ENCODE assay signal across 8 cellular contexts in genomic region chr3:49673131-49673714, GRCh38. TPM values are rescaled to one million over a fixed set of nuclear protein-coding genes. Genes with fewer than 3 reads are reported as not detected.
DNase-seq lines count a peak whose midpoint lies in the region; ATAC-seq and TF ChIP-seq lines count a peak whose summit lies in the region.

No MANE protein-coding gene starts in this region.

- peaks cover 0 to 2% of the 10 kb centered on the region in 2 donors for H3K27me3 Mint-ChIP-seq in natural killer cell treated with Interleukin-12 subunit alpha and Interleukin-12 subunit beta and Interleukin-15 and Interleukin-18, amount 100 ng/mL, for 72 hours

- no peak for ATAC-seq in natural killer cell treated with Interleukin-12 subunit alpha and Interleukin-12 subunit beta and Interleukin-15 and Interleukin-18, amount 100 ng/mL, for 72 hours
- ATAC-seq in GM18873 (IDR thresholded peaks at IDR 0.05; ENCODE audit: low FRiP score, unreplicated experiment): no peak

- no peaks in the 10 kb centered on the region for H3K9me3 Mint-ChIP-seq in natural killer cell treated with Interleukin-12 subunit alpha and Interleukin-12 subunit beta and Interleukin-15 and Interleukin-18, amount 100 ng/mL, for 72 hours

- peaks cover 21 to 31% of the 10 kb centered on the region in 2 donors for H3K4me1 Mint-ChIP-seq in natural killer cell treated with Interleukin-12 subunit alpha and Interleukin-12 subunit beta and Interleukin-15 and Interleukin-18, amount 100 ng/mL, for 72 hours (ENCODE audit: low read depth in 2 of 2)

- peak overlapping the region; percentile 91 to 94 for H3K27ac Mint-ChIP-seq in natural killer cell treated with Interleukin-12 subunit alpha and Interleukin-12 subunit beta and Interleukin-15 and Interleukin-18, amount 100 ng/mL, for 72 hours

- peak overlapping the region; percentile 87 for H3K4me3 Mint-ChIP-seq in natural killer cell treated with Interleukin-12 subunit alpha and Interleukin-12 subunit beta and Interleukin-15 and Interleukin-18, amount 100 ng/mL, for 72 hours

- no peak for TF ChIP-seq CTCF in GM12875 (IDR thresholded peaks at IDR 0.05; ENCODE audit: borderline replicate concordance, insufficient read depth, low read depth, low read length)

- H3K4me3 ChIP-seq in GM12875 (ENCODE audit: low read depth, low read length) (peak overlapping the region; percentile 83), MG63 (peak overlapping the region; percentile 77)

- no peaks in the 10 kb centered on the region for H3K36me3 ChIP-seq in MG63

- peaks cover 2% of the 10 kb centered on the region for H3K36me3 Mint-ChIP-seq in natural killer cell treated with Interleukin-12 subunit alpha and Interleukin-12 subunit beta and Interleukin-15 and Interleukin-18, amount 100 ng/mL, for 72 hours

- no peak for DNase-seq in MG63
- DNase-seq in dermis microvascular lymphatic vessel endothelial cell (ENCODE audit: low read depth in 2 of 2): peak; percentile 7 to 19
- no peak for DNase-seq in natural killer cell treated with Interleukin-12 subunit alpha and Interleukin-12 subunit beta and Interleukin-15 and Interleukin-18, amount 100 ng/mL, for 72 hours (ENCODE audit: low spot score)
- no peak for DNase-seq in GM19238 (ENCODE audit: insufficient read length, low spot score)
- DNase-seq in stimulated activated naive CD4-positive, alpha-beta T cell (lab: John Stamatoyannopoulos, UW): no peak
- no peak for DNase-seq in NCI-H1417 (lab: John Stamatoyannopoulos, UW)

- H3K27me3 ChIP-seq in MG63: no peaks in the 10 kb centered on the region

- H3K9me3 ChIP-seq in MG63: no peaks in the 10 kb centered on the region

RNA-seq across cellular contexts. Expression of gene APEH, which starts 0.9 kb away (rescaled TPM):
- total RNA-seq in MG63 (2014; rRNA removed; shearing (Covaris generic); ENCODE audit: low replicate concordance): 53.9 and 87.5 TPM in 2 replicates
- 108 and 118 TPM in 2 replicates for total RNA-seq in dermis microvascular lymphatic vessel endothelial cell
- 100 to 1,000 TPM; 134 to 235 TPM for total RNA-seq in natural killer cell treated with Interleukin-12 subunit alpha and Interleukin-12 subunit beta and Interleukin-15 and Interleukin-18, amount 100 ng/mL, for 72 hours

RNA-seq across cellular contexts. Expression of gene MST1, which starts 16.1 kb away (rescaled TPM):
- total RNA-seq in MG63 (2014; rRNA removed; shearing (Covaris generic); ENCODE audit: low replicate concordance): 0.33 TPM in 1 of 2 replicates, not detected in the other
- total RNA-seq in dermis microvascular lymphatic vessel endothelial cell: 1.8 and 2.1 TPM in 2 replicates
- 1 to 10 TPM; 4.2 to 6.8 TPM for total RNA-seq in natural killer cell treated with Interleukin-12 subunit alpha and Interleukin-12 subunit beta and Interleukin-15 and Interleukin-18, amount 100 ng/mL, for 72 hours

RNA-seq across cellular contexts. Expression of gene RNF123, which starts 16.1 kb away (rescaled TPM):
- total RNA-seq in MG63 (2014; rRNA removed; shearing (Covaris generic); ENCODE audit: low replicate concordance): 8.5 TPM in 2 replicates
- 18.4 and 28.6 TPM in 2 replicates for total RNA-seq in dermis microvascular lymphatic vessel endothelial cell
- total RNA-seq in natural killer cell treated with Interleukin-12 subunit alpha and Interleukin-12 subunit beta and Interleukin-15 and Interleukin-18, amount 100 ng/mL, for 72 hours: 10 to 100 TPM; 45.6 to 67.9 TPM

RNA-seq across cellular contexts. Expression of gene AMIGO3, which starts 46.3 kb away (rescaled TPM):
- total RNA-seq in MG63 (2014; rRNA removed; shearing (Covaris generic); ENCODE audit: low replicate concordance): 2.1 TPM in 1 of 2 replicates, not detected in the other
- total RNA-seq in dermis microvascular lymphatic vessel endothelial cell: not detected in 2 replicates
- 1 to 10 TPM; 1.0 to 2.0 TPM for total RNA-seq in natural killer cell treated with Interleukin-12 subunit alpha and Interleukin-12 subunit beta and Interleukin-15 and Interleukin-18, amount 100 ng/mL, for 72 hours

RNA-seq across cellular contexts. Expression of gene GMPPB, which starts 50.5 kb away (rescaled TPM):
- 16.8 and 19.4 TPM in 2 replicates for total RNA-seq in MG63 (2014; rRNA removed; shearing (Covaris generic); ENCODE audit: low replicate concordance)
- total RNA-seq in dermis microvascular lymphatic vessel endothelial cell: 20.9 and 28.2 TPM in 2 replicates
- total RNA-seq in natural killer cell treated with Interleukin-12 subunit alpha and Interleukin-12 subunit beta and Interleukin-15 and Interleukin-18, amount 100 ng/mL, for 72 hours: 100 to 1,000 TPM in 1 of 2 donors, 10 to 100 TPM in 1; 83.5 to 110 TPM

Comparison
In these comparisons a context has a peak if more than half of its experiments do, and no peak if none do; other contexts are left out.
1. DNase-seq: peak in dermis microvascular lymphatic vessel endothelial cell (2 of 2); none in MG63 (single experiment), natural killer cell treated with Interleukin-12 subunit alpha and Interleukin-12 subunit beta and Interleukin-15 and Interleukin-18, amount 100 ng/mL, for 72 hours (single experiment), GM19238 (single experiment), stimulated activated naive CD4-positive, alpha-beta T cell (0 of 6) and NCI-H1417 (0 of 3).